ENCODE assay signal across 1 cellular context in genomic region chr10:86931872-86932271, GRCh38.
TF ChIP-seq lines count a peak whose summit lies in the region.

No MANE protein-coding gene starts in this region.

TF ChIP-seq in K562, 482 proteins besides CTCF, POLR2A, EP300 and RAD21:
- TF ChIP-seq CEBPB (tag; IDR thresholded peaks at IDR 0.05) (peak; percentile 29; the same call in 1 of the 2 replicates), POLR3A (IDR thresholded peaks at IDR 0.05; ENCODE audit: borderline replicate concordance, extremely low read depth, insufficient read depth, insufficient read length) (no peak), HDAC8 (tag; IDR thresholded peaks at IDR 0.05) (no peak), MAFF (IDR thresholded peaks at IDR 0.05; ENCODE audit: low read length) (peak; percentile 51), C11orf30 (IDR thresholded peaks at IDR 0.05; ENCODE audit: low read depth) (peak; percentile 69), HLTF (IDR thresholded peaks at IDR 0.05) (no peak), MAFG (tag; conservative IDR thresholded peaks at IDR 0.05) (peak; percentile 49; the same call in 1 of the 2 replicates), ZNF316 (IDR thresholded peaks at IDR 0.05) (peak; percentile 75), VEZF1 (CRISPR knock-in tag; IDR thresholded peaks at IDR 0.05) (no peak), IFI16 (CRISPR knock-in tag; IDR thresholded peaks at IDR 0.05) (no peak), KDM5B (IDR thresholded peaks at IDR 0.05; ENCODE audit: insufficient replicate concordance, low read depth, low read length) (no peak), MAFK (IDR thresholded peaks at IDR 0.05; ENCODE audit: low read length) (peak; percentile 36; the same call in 1 of the 2 replicates), CEBPG (CRISPR knock-in tag; IDR thresholded peaks at IDR 0.05) (no peak), CEBPG (tag; conservative IDR thresholded peaks at IDR 0.05 in 1 of 2, IDR thresholded peaks at IDR 0.05 in 1 of 2) (0 out of 4 replicates have a peak, but pooled peaks of 1 of the 2 experiments have one; percentile 15), NFXL1 (CRISPR knock-in tag; IDR thresholded peaks at IDR 0.05) (no peak), ZNF124 (CRISPR knock-in tag; IDR thresholded peaks at IDR 0.05) (no peak), SRSF3 (IDR thresholded peaks at IDR 0.05; ENCODE audit: insufficient read depth, low read length) (no peak), ZNF174 (CRISPR knock-in tag; IDR thresholded peaks at IDR 0.05) (no peak)
